24 cellular contexts compared by ENCODE assay signal in the genomic region with DNA sequence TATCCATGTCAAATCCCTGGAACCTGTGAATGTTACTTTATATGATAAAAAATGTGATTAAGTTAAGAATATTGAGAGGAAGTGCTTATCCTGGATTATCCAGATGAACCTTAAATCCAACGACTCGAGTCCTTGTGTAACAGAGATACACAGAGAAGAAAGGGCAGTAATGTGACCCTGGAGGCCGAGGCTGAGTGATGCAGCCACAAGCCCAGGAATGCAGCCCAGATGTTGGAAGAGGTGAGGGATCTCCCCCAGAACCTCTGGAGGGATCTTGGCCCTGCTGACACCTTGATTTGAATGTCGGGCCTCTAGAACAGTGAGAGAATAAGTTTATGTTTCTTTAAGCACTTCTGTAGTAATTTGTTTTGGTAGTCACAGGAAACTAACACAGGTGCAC.
"Had no signal": no experiment of that assay in that cellular context is flagged by ENCODE, and none has a peak within 500 bp of the region (broad histone marks: within the 10 kb centered on the region; RNA-seq: fewer than 3 reads in every experiment).

No MANE protein-coding gene starts in this region.

- DNase-seq: activated CD4-positive, alpha-beta T cell treated with anti-CD3 and anti-CD28 coated beads for 4 hours; activated CD8-positive, alpha-beta memory T cell treated with anti-CD3 and anti-CD28 coated beads, Interleukin-2, amount 50 U/mL, for 4 hours; activated CD8-positive, alpha-beta T cell treated with anti-CD3 and anti-CD28 coated beads for 36 hours; activated effector memory CD4-positive, alpha-beta T cell treated with Interleukin-2 at 50 U/mL for 16 hours; activated naive CD4-positive, alpha-beta T cell; aorta; caudate nucleus; colonic mucosa; MV-4-11; NCI-H1092 treated with DMSO at 0.1 percent for 48 hours; NCI-H1417 treated with DMSO at 0.1 percent for 48 hours; NCI-H1694; NCI-H2029; NCI-H2107; NCI-H2171 treated with DMSO at 0.1 percent for 48 hours; NCI-H345; NCI-H510A; NCI-H526 treated with DMSO at 0.1 percent for 48 hours; PC-9; SIG-M5; T-helper 1 cell had no signal

- ATAC-seq: activated CD4-positive, CD25-positive, alpha-beta regulatory T cell treated with anti-CD3 and anti-CD28 coated beads, Interleukin-2, amount 50 U/mL, for 24 hours; activated CD8-positive, alpha-beta T cell treated with anti-CD3 and anti-CD28 coated beads for 36 hours had no signal

- H3K27me3 ChIP-seq: breast epithelium, colonic mucosa had no signal

- H2AFZ ChIP-seq: PC-9 had no signal

- H3K4me3 ChIP-seq: breast epithelium, colonic mucosa, PC-9 had no signal

- H3K9me3 ChIP-seq: breast epithelium, colonic mucosa had no signal

- H3K27ac ChIP-seq: breast epithelium, colonic mucosa, PC-9, VCaP had no signal

- H3K4me2 ChIP-seq: PC-9 had no signal

- H3K4me1 ChIP-seq: breast epithelium, colonic mucosa had no signal

- H3K36me3 ChIP-seq: breast epithelium, colonic mucosa had no signal
